1 cellular context compared by ENCODE assay signal in genomic region chr20:59940956-59941294, GRCh38.
TF ChIP-seq lines count a peak whose summit lies in the region.

No MANE protein-coding gene starts in this region.

TF ChIP-seq in GM12878, 131 proteins besides CTCF, POLR2A, EP300 and RAD21:
- TF ChIP-seq BMI1 (IDR thresholded peaks at IDR 0.05; ENCODE audit: borderline replicate concordance) (no peak), POLR2AphosphoS2 (IDR thresholded peaks at IDR 0.05; ENCODE audit: low read depth, low read length) (0 out of 2 replicates have a peak, but pooled peaks have one; percentile 4), MAX (IDR thresholded peaks at IDR 0.05; ENCODE audit: low read depth, low read length) (peak; percentile 3; the same call in 1 of the 2 replicates), MEF2B (IDR thresholded peaks at IDR 0.05; ENCODE audit: partially characterized antibody, poor library complexity, severe bottlenecking) (peak; percentile 15), E2F4 (IDR thresholded peaks at IDR 0.05; ENCODE audit: low read depth, low read length) (no peak), WRNIP1 (IDR thresholded peaks at IDR 0.05; ENCODE audit: borderline replicate concordance, low read depth, low read length) (no peak), RELB (IDR thresholded peaks at IDR 0.05; ENCODE audit: low read depth) (peak; percentile 31; the same call in 1 of the 2 replicates), SIN3A (IDR thresholded peaks at IDR 0.05; ENCODE audit: low read depth, low read length) (0 out of 2 replicates have a peak, but pooled peaks have one; percentile 16)
